ENCODE assay signal across 10 cellular contexts in genomic region chr22:18987765-18988164, GRCh38. TPM values are rescaled to one million over a fixed set of nuclear protein-coding genes. Genes with fewer than 3 reads are reported as not detected.
DNase-seq lines count a peak whose midpoint lies in the region; ATAC-seq and TF ChIP-seq lines count a peak whose summit lies in the region.
"Had no signal": no experiment of that assay in that cellular context is flagged by ENCODE, and none has a peak within 500 bp of the region (broad histone marks: within the 10 kb centered on the region; RNA-seq: fewer than 3 reads in every experiment).

No MANE protein-coding gene starts in this region.

- H3K79me2 ChIP-seq in MM.1S (ENCODE audit: low read length) (no peaks in the 10 kb centered on the region), smooth muscle cell (ENCODE audit: low read depth) (no peaks in the 10 kb centered on the region)

- 47% methylated on average over 13 of the region's 13 CpGs for WGBS in smooth muscle cell (ENCODE audit: low lambda C conversion rate)

- TF ChIP-seq CTCF in MM.1S (IDR thresholded peaks at IDR 0.05; ENCODE audit: low read length) (peak; percentile 29), fibroblast of the aortic adventitia (IDR thresholded peaks at IDR 0.05; ENCODE audit: insufficient read depth, low read length) (peak; percentile 31), smooth muscle cell (IDR thresholded peaks at IDR 0.05; ENCODE audit: borderline replicate concordance, insufficient read depth, poor library complexity, severe bottlenecking) (peak; percentile 10)

- H3K9ac ChIP-seq in MM.1S (ENCODE audit: low read length) (no peak overlapping the region), smooth muscle cell (ENCODE audit: low read depth) (no peak overlapping the region)

- ATAC-seq in GM21528 (IDR thresholded peaks at IDR 0.05; ENCODE audit: low FRiP score, unreplicated experiment) (no peak), GM18907 (IDR thresholded peaks at IDR 0.05; ENCODE audit: unreplicated experiment) (no peak)
- ATAC-seq: activated CD8-positive, alpha-beta memory T cell treated with anti-CD3 and anti-CD28 coated beads, Interleukin-2, amount 10 ng/mL, durations not matched to agents 7 days and 5 days had no signal

- H3K4me3 ChIP-seq in MM.1S (ENCODE audit: low read length): no peak overlapping the region
- no peak overlapping the region for H3K4me3 ChIP-seq in fibroblast of the aortic adventitia (ENCODE audit: low read depth, low read length)
- no peak overlapping the region for H3K4me3 ChIP-seq in smooth muscle cell

- no peaks in the 10 kb centered on the region for H3K9me2 ChIP-seq in MM.1S (replicated peaks; ENCODE audit: insufficient read depth, low read length)

- H3F3A ChIP-seq in MM.1S (ENCODE audit: insufficient read depth, low read length) (no peaks in the 10 kb centered on the region), smooth muscle cell (ENCODE audit: low read depth) (no peaks in the 10 kb centered on the region)

- no peak overlapping the region for H3K27ac ChIP-seq in MM.1S (ENCODE audit: low read length)
- H3K27ac ChIP-seq in smooth muscle cell (ENCODE audit: low read depth): no peak overlapping the region

- H3K36me3 ChIP-seq in MM.1S (replicated peaks; ENCODE audit: insufficient read depth, low read length) (no peaks in the 10 kb centered on the region), smooth muscle cell (ENCODE audit: low read depth) (no peaks in the 10 kb centered on the region)

- H2AFZ ChIP-seq in MM.1S (ENCODE audit: low read length) (no peak overlapping the region), smooth muscle cell (ENCODE audit: low read depth) (no peak overlapping the region)

- no peaks in the 10 kb centered on the region for H4K20me1 ChIP-seq in MM.1S (ENCODE audit: insufficient read depth, low read length)
- no peaks in the 10 kb centered on the region for H4K20me1 ChIP-seq in smooth muscle cell (ENCODE audit: low read depth)

- peak; percentile 5 for DNase-seq in activated T-cell treated with anti-CD3 and anti-CD28 coated beads for 4 hours
- DNase-seq in activated T-cell treated with anti-CD3 and anti-CD28 coated beads, Interleukin-2, amount 50 U/mL, for 1 hour: no peak
- no peak for DNase-seq in MM.1S
- DNase-seq in fibroblast of the aortic adventitia (ENCODE audit: low read depth): no peak
- no peak for DNase-seq in smooth muscle cell (lab: John Stamatoyannopoulos, UW; ENCODE audit: unreplicated experiment)
- DNase-seq in H4 (ENCODE audit: low spot score): no peak
- DNase-seq: activated CD8-positive, alpha-beta memory T cell treated with anti-CD3 and anti-CD28 coated beads, Interleukin-2, amount 10 ng/mL, durations not matched to agents 7 days and 5 days; DMS79 treated with DMSO at 0.1 percent for 48 hours had no signal

- no peaks in the 10 kb centered on the region for H3K9me3 ChIP-seq in MM.1S (replicated peaks; ENCODE audit: insufficient read depth, low read length)
- H3K9me3 ChIP-seq in smooth muscle cell (replicated peaks; ENCODE audit: low read depth): no peaks in the 10 kb centered on the region

- H3K4me1 ChIP-seq in MM.1S (ENCODE audit: low read length) (peaks cover 4% of the 10 kb centered on the region; the same call in 1 of the 2 replicates), smooth muscle cell (ENCODE audit: low read depth) (no peaks in the 10 kb centered on the region)

- peaks cover 10% of the 10 kb centered on the region; the same call in 1 of the 2 replicates for H3K27me3 ChIP-seq in MM.1S (replicated peaks; ENCODE audit: insufficient read depth, low read length)
- H3K27me3 ChIP-seq in smooth muscle cell (ENCODE audit: low read depth): peaks cover 3% of the 10 kb centered on the region

- no peak overlapping the region for H3K4me2 ChIP-seq in MM.1S (ENCODE audit: low read depth, low read length)
- H3K4me2 ChIP-seq in smooth muscle cell: no peak overlapping the region

RNA-seq across cellular contexts. Expression of gene PRODH, which starts 51.7 kb away (rescaled TPM):
- 0.74 TPM in 1 of 2 replicates, not detected in the other for total RNA-seq in fibroblast of the aortic adventitia (ENCODE audit: low replicate concordance)
- total RNA-seq in smooth muscle cell: 0.18 and 0.45 TPM in 2 replicates
- 0.44 TPM in 1 of 2 replicates, not detected in the other for polyA plus RNA-seq in smooth muscle cell
- total RNA-seq in H4 (2014; rRNA removed; shearing (Covaris generic)): 0.10 TPM in 1 of 2 replicates, not detected in the other
